In the genomic region with DNA sequence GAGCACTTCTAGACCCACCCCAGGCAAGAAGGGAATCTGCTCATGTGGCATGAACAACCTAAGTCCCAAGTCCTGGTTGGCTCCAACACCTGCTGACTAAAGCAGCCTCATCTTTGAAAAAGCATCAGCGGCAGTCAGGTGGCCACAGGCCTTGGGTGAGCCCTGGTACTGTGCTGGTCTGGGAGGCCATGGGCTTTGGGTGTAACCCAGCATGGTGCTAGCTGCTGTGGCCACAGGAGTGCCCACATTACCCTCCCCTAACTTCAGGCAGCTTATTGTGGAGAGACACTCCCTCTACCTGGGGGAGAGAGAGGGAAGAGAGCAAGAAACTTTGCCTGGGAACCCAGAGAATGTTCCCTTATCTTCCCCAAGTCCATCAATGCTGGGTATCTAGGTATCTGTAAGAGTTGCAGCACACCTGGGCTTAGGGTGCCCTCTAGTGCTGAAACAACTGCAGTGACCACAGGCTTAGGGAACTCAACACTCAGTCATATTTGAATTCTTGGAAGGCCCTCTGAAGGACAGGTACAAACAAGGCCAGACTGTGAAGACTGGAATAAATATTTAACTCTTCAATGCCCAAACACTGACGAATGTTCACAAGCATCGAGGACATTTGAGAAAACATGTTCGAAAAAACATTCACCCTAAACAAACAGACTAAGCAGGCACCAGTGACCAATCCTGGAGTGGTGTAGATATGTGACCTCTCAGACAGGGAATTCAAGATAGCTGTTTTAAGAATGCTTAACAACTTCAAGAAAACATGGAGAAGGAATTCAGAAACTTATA, we compare ENCODE assay signal across 9 cellular contexts.
DNase-seq lines count a peak whose midpoint lies in the region; ATAC-seq, FAIRE-seq and TF ChIP-seq lines count a peak whose summit lies in the region.
"Had no signal": no experiment of that assay in that cellular context is flagged by ENCODE, and none has a peak within 500 bp of the region (broad histone marks: within the 10 kb centered on the region; RNA-seq: fewer than 3 reads in every experiment).

No MANE protein-coding gene starts in this region.

- no peak overlapping the region for H3K27ac Mint-ChIP-seq in nephron progenitor cell

- ATAC-seq in K562: peak; percentile 91
- no peak for ATAC-seq in HG03025 (IDR thresholded peaks at IDR 0.05; ENCODE audit: low FRiP score, unreplicated experiment)

- no peak overlapping the region for H3K4me3 ChIP-seq in K562

- in situ Hi-C loops in K562 (cut with MboI): no loop called here

- no peaks in the 10 kb centered on the region for H3K9me1 ChIP-seq in K562 (ENCODE audit: control insufficient read depth, insufficient read depth, low read length)

- CTCF ChIA-PET in K562 (lab: Yijun Ruan, JAX; ENCODE audit: low intra/inter-chr PET ratio): no interaction called here

- TF ChIP-seq RAD21 in K562 (CRISPR knock-in tag; conservative IDR thresholded peaks at IDR 0.05 in 1 of 2, IDR thresholded peaks at IDR 0.05 in 1 of 2): no peak

- no peaks in the 10 kb centered on the region for H4K20me1 ChIP-seq in K562 (replicated peaks; ENCODE audit: control insufficient read depth, insufficient read depth, low read length)

- peaks cover 3% of the 10 kb centered on the region for H3K27me3 Mint-ChIP-seq in nephron progenitor cell (ENCODE audit: low read depth, poor library complexity)

- no peak for TF ChIP-seq POLR2A in K562 (conservative IDR thresholded peaks at IDR 0.05)

- POLR2A ChIA-PET in K562 (lab: Yijun Ruan, JAX): interaction anchor here (0.8 kb wide), 1 partner anchor 31 kb away, joined by 3 read pairs; no protein-coding TSS in a partner anchor

- no TSS peak for BruUV-seq in K562 (replicated peaks; lab: Mats Ljungman, UMichigan)

- FAIRE-seq in K562 (lab: Jason Lieb, UNC): no peak
- FAIRE-seq: A204.1 had no signal

- 93% methylated on average over 4 of the region's 4 CpGs for WGBS in K562 (ENCODE audit: insufficient coverage, low coverage, missing lambda C conversion rate)

- intact Hi-C loops in K562 (cut with micrococcal nuclease): no loop called here

- H3K36me3 ChIP-seq in K562 (ENCODE audit: control insufficient read depth, insufficient read depth, low read length): peaks cover 79% of the 10 kb centered on the region

- TF ChIP-seq CTCF in LNCAP (IDR thresholded peaks at IDR 0.05) (peak; percentile 76), K562 (IDR thresholded peaks at IDR 0.05 in 2 of 3, conservative IDR thresholded peaks at IDR 0.05 in 1 of 3; ENCODE audit: insufficient read depth in 2 of 3, low read depth in 1 of 3, low read length in 3 of 3) (peak; percentile 40 to 55 (median 43)), nephron progenitor cell (IDR thresholded peaks at IDR 0.05) (peak; percentile 13)

- no peak for TF ChIP-seq EP300 in K562 (IDR thresholded peaks at IDR 0.05; ENCODE audit: low read length)

- 0 out of 3 replicates have a peak, but pooled peaks cover 6% of the 10 kb centered on the region for H3K79me2 ChIP-seq in K562 (ENCODE audit: control insufficient read depth, insufficient read depth, low read length)

- no peaks in the 10 kb centered on the region for H3K27me3 ChIP-seq in K562 (ENCODE audit: control insufficient read depth in 2 of 2, insufficient read depth in 2 of 2, low read length in 2 of 2)

- no peak overlapping the region for H3K27ac ChIP-seq in K562 (ENCODE audit: extremely low read depth, low read depth, low read length)

- no peak overlapping the region for H3K9ac ChIP-seq in K562 (ENCODE audit: insufficient read depth in 1 of 2, low read depth in 2 of 2, low read length in 2 of 2)

- H3K4me1 ChIP-seq in K562 (replicated peaks in 1 of 2; ENCODE audit: control insufficient read depth in 2 of 2, insufficient read depth in 2 of 2, low read length in 2 of 2): no peaks in the 10 kb centered on the region

- H3K4me3 Mint-ChIP-seq in nephron progenitor cell: no peak overlapping the region

- H3K36me3 Mint-ChIP-seq in nephron progenitor cell (ENCODE audit: low read depth): peaks cover 91% of the 10 kb centered on the region

- peaks cover 3% of the 10 kb centered on the region for H3K9me3 ChIP-seq in K562 (replicated peaks; ENCODE audit: control insufficient read depth, insufficient read depth, low read depth, low read length)

- no peak overlapping the region for H2AFZ ChIP-seq in K562 (ENCODE audit: low read depth, low read length)

- DNase-seq in DMS 273 (lab: John Stamatoyannopoulos, UW; ENCODE audit: unreplicated experiment) (peak; percentile 54), DMS 273 treated with DMSO at 0.1 percent for 48 hours (lab: John Stamatoyannopoulos, UW) (no peak), K562 (ENCODE audit: extremely low read depth in 1 of 4, low spot score in 3 of 4) (peak in 3 of 4 experiments; percentile 10 to 35 (median 21)), nephron progenitor cell (no peak), activated gamma-delta T cell treated with Interleukin-2 at 50 U/mL for 16 hours (no peak), T1000 (lab: John Stamatoyannopoulos, UW) (no peak)

- H3K4me1 Mint-ChIP-seq in nephron progenitor cell: peaks cover 7% of the 10 kb centered on the region

- H3K9me3 Mint-ChIP-seq in nephron progenitor cell: peaks cover 56% of the 10 kb centered on the region

- no peak overlapping the region for H3K4me2 ChIP-seq in K562 (ENCODE audit: insufficient read depth, low read length)

TF ChIP-seq in K562, 482 proteins besides CTCF, POLR2A, EP300 and RAD21:
- TF ChIP-seq PCBP2 (IDR thresholded peaks at IDR 0.05; ENCODE audit: low read depth, low read length, poor library complexity, severe bottlenecking) (no peak), MIER1 (IDR thresholded peaks at IDR 0.05; ENCODE audit: low read depth) (no peak), FOXP1 (CRISPR knock-in tag; IDR thresholded peaks at IDR 0.05) (no peak), ZNF586 (CRISPR knock-in tag; conservative IDR thresholded peaks at IDR 0.05) (no peak), TFAM (CRISPR knock-in tag; conservative IDR thresholded peaks at IDR 0.05) (no peak)
- TF ChIP-seq, protein P1, sequence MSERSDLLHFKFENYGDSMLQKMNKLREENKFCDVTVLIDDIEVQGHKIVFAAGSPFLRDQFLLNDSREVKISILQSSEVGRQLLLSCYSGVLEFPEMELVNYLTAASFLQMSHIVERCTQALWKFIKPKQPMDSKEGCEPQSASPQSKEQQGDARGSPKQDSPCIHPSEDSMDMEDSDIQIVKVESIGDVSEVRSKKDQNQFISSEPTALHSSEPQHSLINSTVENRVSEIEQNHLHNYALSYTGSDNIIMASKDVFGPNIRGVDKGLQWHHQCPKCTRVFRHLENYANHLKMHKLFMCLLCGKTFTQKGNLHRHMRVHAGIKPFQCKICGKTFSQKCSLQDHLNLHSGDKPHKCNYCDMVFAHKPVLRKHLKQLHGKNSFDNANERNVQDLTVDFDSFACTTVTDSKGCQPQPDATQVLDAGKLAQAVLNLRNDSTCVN (CRISPR knock-in tag; IDR thresholded peaks at IDR 0.05): no peak

Comparison
In these comparisons a context has a peak if more than half of its experiments do, and no peak if none do; other contexts are left out.
1. DNase-seq: peak in DMS 273 (single experiment) and K562 (3 of 4); none in DMS 273 treated with DMSO at 0.1 percent for 48 hours (single experiment), nephron progenitor cell (single experiment), activated gamma-delta T cell treated with Interleukin-2 at 50 U/mL for 16 hours (single experiment) and T1000 (single experiment).
2. CTCF ChIP-seq: peak in every context shown above with its lines; median percentile 76 in LNCAP; 43 in K562; 13 in nephron progenitor cell.